In genomic region chr11:5815534-5815933, GRCh38 we compare ENCODE assay signal across 20 cellular contexts. TPM values are rescaled to one million over a fixed set of nuclear protein-coding genes. Genes with fewer than 3 reads are reported as not detected.
A peak's percentile ranks its signal among the peaks of the same experiment; 100 is the strongest.
DNase-seq lines count a peak whose midpoint lies in the region; ATAC-seq, FAIRE-seq and TF ChIP-seq lines count a peak whose summit lies in the region.
"Had no signal": no experiment of that assay in that cellular context is flagged by ENCODE, and none has a peak within 500 bp of the region (broad histone marks: within the 10 kb centered on the region; RNA-seq: fewer than 3 reads in every experiment).

No MANE protein-coding gene starts in this region.

- intact Hi-C loops in sciatic nerve (cut with DNase I): no loop called here
- intact Hi-C loops in HepG2 (cut with micrococcal nuclease; ENCODE audit: unreplicated experiment): no loop called here
- intact Hi-C loops in A673 (cut with micrococcal nuclease; ENCODE audit: unreplicated experiment): no loop called here

- H3K27ac ChIP-seq in HepG2 (ENCODE audit: extremely low read length, insufficient read depth, low read length): no peak overlapping the region
- H3K27ac ChIP-seq in A673 (ENCODE audit: low read depth, low read length, poor library complexity, severe bottlenecking): no peak overlapping the region
- H3K27ac ChIP-seq: psoas muscle had no signal

- ATAC-seq in GM18909 (IDR thresholded peaks at IDR 0.05; ENCODE audit: poor library complexity, unreplicated experiment) (peak; percentile 43), sciatic nerve (peak; percentile 48), HepG2 (no peak)
- ATAC-seq: activated CD4-positive, alpha-beta T cell treated with anti-CD3 and anti-CD28 coated beads for 36 hours; psoas muscle had no signal

- H3K36me3 Mint-ChIP-seq in endothelial cell (ENCODE audit: low read depth, unreplicated experiment): no peaks in the 10 kb centered on the region

- H4K20me1 ChIP-seq in HepG2 (ENCODE audit: insufficient read depth, low read length): no peaks in the 10 kb centered on the region

- H3K9me3 Mint-ChIP-seq in endothelial cell (ENCODE audit: unreplicated experiment): no peaks in the 10 kb centered on the region
- H3K9me3 Mint-ChIP-seq: nephron progenitor cell had no signal

- no peak overlapping the region for H2AFZ ChIP-seq in HepG2 (ENCODE audit: low read length)

- CTCF ChIA-PET in HepG2 (lab: Yijun Ruan, JAX; ENCODE audit: low intra/inter-chr PET ratio, low total read pairs): no interaction called here
- CTCF ChIA-PET in A673 (lab: Charles Lee): no interaction called here

- no peak for TF ChIP-seq EP300 in HepG2 (IDR thresholded peaks at IDR 0.05; ENCODE audit: low read depth in 2 of 2, low read length in 2 of 2)
- no peak for TF ChIP-seq EP300 in HepG2 (CRISPR knock-in tag; IDR thresholded peaks at IDR 0.05; ENCODE audit: borderline replicate concordance)

- WGBS in HepG2 (ENCODE audit: low lambda C conversion rate): 5% methylated on average over 4 of the region's 4 CpGs

- H3K4me1 Mint-ChIP-seq in endothelial cell (ENCODE audit: unreplicated experiment): peaks cover 23% of the 10 kb centered on the region
- H3K4me1 Mint-ChIP-seq: nephron progenitor cell had no signal

- H3K9me3 ChIP-seq in HepG2 (ENCODE audit: low read length): no peaks in the 10 kb centered on the region
- no peaks in the 10 kb centered on the region for H3K9me3 ChIP-seq in A673 (ENCODE audit: low read depth, low read length, poor library complexity, severe bottlenecking)
- H3K9me3 ChIP-seq: psoas muscle had no signal

- POLR2A ChIA-PET in HepG2 (lab: Yijun Ruan, JAX) (no interaction called here), A673 (lab: Charles Lee; ENCODE audit: low non-redundant PET) (no interaction called here)

- no peak overlapping the region for H3K9ac ChIP-seq in HepG2 (ENCODE audit: insufficient read depth, low read depth, low read length)

- H3K27ac Mint-ChIP-seq in endothelial cell (ENCODE audit: unreplicated experiment): no peak overlapping the region
- H3K27ac Mint-ChIP-seq: activated CD4-positive, alpha-beta T cell treated with anti-CD3 and anti-CD28 coated beads for 36 hours; nephron progenitor cell had no signal

- in situ Hi-C loops in KBM-7 (cut with MboI; ENCODE audit: low pct_unique_long_range_greater_than_20kb, low sequenced_read_pairs): no loop called here
- in situ Hi-C loops in HepG2 (cut with HindIII; ENCODE audit: extremely low pct_ligation_motif_present, low pct_unique_long_range_greater_than_20kb): no loop called here

- H3K4me1 ChIP-seq in HepG2 (ENCODE audit: insufficient read depth, low read length): no peaks in the 10 kb centered on the region
- no peaks in the 10 kb centered on the region for H3K4me1 ChIP-seq in A673 (ENCODE audit: insufficient read depth, low read length, poor library complexity, severe bottlenecking)
- H3K4me1 ChIP-seq: psoas muscle had no signal

- H3K4me3 ChIP-seq in HepG2 (replicated peaks in 1 of 3; ENCODE audit: insufficient read depth in 1 of 3, low read depth in 2 of 3, low read length in 3 of 3) (no peak overlapping the region), A673 (ENCODE audit: low read depth, low read length, poor library complexity, severe bottlenecking) (no peak overlapping the region)
- H3K4me3 ChIP-seq: psoas muscle had no signal

- TF ChIP-seq POLR2A in HepG2 (IDR thresholded peaks at IDR 0.05; ENCODE audit: insufficient read depth in 1 of 2, low read depth in 2 of 2, low read length in 2 of 2): no peak

- H3K4me2 ChIP-seq in HepG2 (ENCODE audit: low read depth, low read length): no peak overlapping the region

- no peak for TF ChIP-seq RAD21 in HepG2 (CRISPR knock-in tag; IDR thresholded peaks at IDR 0.05)

- H3K79me2 ChIP-seq in HepG2 (ENCODE audit: insufficient read depth, low read length): no peaks in the 10 kb centered on the region

- DNase-seq in KBM-7: peak; percentile 84
- DNase-seq in SIG-M5 treated with dmso at 0.1 percent for 504 hours (lab: John Stamatoyannopoulos, UW; ENCODE audit: unreplicated experiment): peak; percentile 83
- DNase-seq in sciatic nerve (ENCODE audit: low spot score): no peak
- no peak for DNase-seq in DMS79 treated with DMSO at 0.1 percent for 48 hours (lab: John Stamatoyannopoulos, UW)
- DNase-seq in HepG2 (ENCODE audit: low spot score): no peak
- no peak for DNase-seq in A673 (ENCODE audit: low spot score)
- no peak for DNase-seq in endothelial cell (ENCODE audit: low spot score)
- DNase-seq: activated CD4-positive, alpha-beta T cell treated with anti-CD3 and anti-CD28 coated beads for 36 hours; anterior cingulate cortex; cerebellar nuclear complex; NCI-H1105 treated with DMSO at 0.1 percent for 48 hours; NCI-H2171 treated with DMSO at 0.1 percent for 48 hours; nephron progenitor cell; psoas muscle; stimulated activated CD4-positive, alpha-beta T cell treated with anti-CD3 and anti-CD28 coated beads, Interleukin-12 subunit alpha, Interleukin-12 subunit beta, amount 100 ng/mL, for 4 hours; stimulated activated naive CD4-positive, alpha-beta T cell had no signal

- H3K27me3 Mint-ChIP-seq in endothelial cell (ENCODE audit: unreplicated experiment): no peaks in the 10 kb centered on the region

- FAIRE-seq in HepG2 (lab: Jason Lieb, UNC): no peak
- FAIRE-seq: keratinocyte had no signal

- H3K4me3 Mint-ChIP-seq in endothelial cell (ENCODE audit: unreplicated experiment): no peak overlapping the region
- H3K4me3 Mint-ChIP-seq: activated CD4-positive, alpha-beta T cell treated with anti-CD3 and anti-CD28 coated beads for 36 hours; nephron progenitor cell had no signal

- H3K27me3 ChIP-seq in HepG2 (ENCODE audit: control insufficient read depth in 1 of 2, insufficient read depth in 2 of 2, low read length in 2 of 2): no peaks in the 10 kb centered on the region; a peak in 1 of 5 replicates
- H3K27me3 ChIP-seq in A673 (replicated peaks; ENCODE audit: insufficient read depth, low read depth, low read length, poor library complexity): no peaks in the 10 kb centered on the region

- TF ChIP-seq CTCF in HepG2 (CRISPR knock-in tag; IDR thresholded peaks at IDR 0.05) (no peak), A673 (conservative IDR thresholded peaks at IDR 0.05; ENCODE audit: low read depth, low read length) (no peak), endothelial cell (IDR thresholded peaks at IDR 0.05; ENCODE audit: unreplicated experiment) (no peak)

- H3K36me3 ChIP-seq in HepG2 (replicated peaks in 1 of 2; ENCODE audit: control insufficient read depth in 1 of 2, insufficient read depth in 2 of 2, low read length in 2 of 2) (no peaks in the 10 kb centered on the region), A673 (ENCODE audit: insufficient read depth, low read length, poor library complexity, severe bottlenecking) (no peaks in the 10 kb centered on the region)

- BruUV-seq in HepG2 (replicated peaks; lab: Mats Ljungman, UMichigan): no TSS peak
- BruUV-seq in A673 (replicated peaks; lab: Mats Ljungman, UMichigan): no TSS peak

RNA-seq across cellular contexts. Expression of gene OR52N2, which starts 6.8 kb away (rescaled TPM):
- not detected for total RNA-seq in sciatic nerve
- total RNA-seq in HepG2 (2016; rRNA removed; fragmentation: Illumina TruSeq; extraction: Trizol): not detected in 2 replicates
- total RNA-seq in HepG2 (2016; cell fraction: cytosol; rRNA removed; fragmentation: Illumina TruSeq; extraction: Trizol; ENCODE audit: low read depth): not detected in 2 replicates
- total RNA-seq in HepG2 (2016; cell fraction: insoluble cytoplasmic fraction; rRNA removed; fragmentation: Illumina TruSeq; extraction: Trizol): not detected in 2 replicates
- not detected in 2 replicates for total RNA-seq in HepG2 (2016; cell fraction: membrane; rRNA removed; fragmentation: Illumina TruSeq; extraction: Trizol)
- total RNA-seq in HepG2 (2016; cell fraction: nucleus; rRNA removed; fragmentation: Illumina TruSeq; extraction: Trizol): not detected in 2 replicates
- polyA plus RNA-seq in HepG2 (2011; rRNA removed): 0.14 TPM in 1 of 2 replicates, not detected in the other
- polyA plus RNA-seq in HepG2 (2011; cell fraction: cytosol; rRNA removed): not detected in 2 replicates
- polyA plus RNA-seq in HepG2 (2011; cell fraction: nucleus; rRNA removed): not detected in 2 replicates
- not detected in 2 replicates for polyA plus RNA-seq in HepG2 (2012)
- polyA plus RNA-seq in HepG2 (2016; cell fraction: cytosol; fragmentation: Illumina TruSeq; extraction: Trizol; ENCODE audit: low read depth): not detected in 2 replicates
- polyA plus RNA-seq in HepG2 (2016; cell fraction: insoluble cytoplasmic fraction; fragmentation: Illumina TruSeq; extraction: Trizol; ENCODE audit: low read depth): not detected in 2 replicates
- not detected in 2 replicates for polyA plus RNA-seq in HepG2 (2016; cell fraction: membrane; fragmentation: Illumina TruSeq; extraction: Trizol; ENCODE audit: low read depth)
- not detected in 2 replicates for polyA plus RNA-seq in HepG2 (2016; cell fraction: nucleus; fragmentation: Illumina TruSeq; extraction: Trizol; ENCODE audit: insufficient read depth, low read depth)
- not detected in 2 replicates for polyA minus RNA-seq in HepG2 (2011; rRNA and poly(A)+ RNA removed; ENCODE audit: low replicate concordance)
- polyA minus RNA-seq in HepG2 (2011; cell fraction: cytosol; rRNA and poly(A)+ RNA removed): not detected in 2 replicates
- polyA minus RNA-seq in HepG2 (2011; cell fraction: nucleus; rRNA and poly(A)+ RNA removed): not detected in 2 replicates
- not detected in 2 replicates for total RNA-seq in A673 (2021)
- total RNA-seq in endothelial cell (ENCODE audit: unreplicated experiment): not detected
- total RNA-seq: activated CD4-positive, alpha-beta T cell treated with anti-CD3 and anti-CD28 coated beads for 36 hours; psoas muscle; T-helper 2 cell treated with Interferon-gamma antibody and Interleukin-4, amounts not matched to agents 100 ng/mL and 5 ng/mL, for 36 hours had no signal
- polyA plus RNA-seq: BJ, keratinocyte, psoas muscle had no signal

RNA-seq across cellular contexts. Expression of gene OR52N1, which starts 24.5 kb away (rescaled TPM):
- total RNA-seq in sciatic nerve (0.13 TPM), HepG2 (2016; rRNA removed; fragmentation: Illumina TruSeq; extraction: Trizol) (not detected in 2 replicates), A673 (2021) (not detected in 2 replicates), endothelial cell (ENCODE audit: unreplicated experiment) (13.6 TPM)
- not detected in 2 replicates for total RNA-seq in HepG2 (2016; cell fraction: cytosol; rRNA removed; fragmentation: Illumina TruSeq; extraction: Trizol; ENCODE audit: low read depth)
- total RNA-seq in HepG2 (2016; cell fraction: insoluble cytoplasmic fraction; rRNA removed; fragmentation: Illumina TruSeq; extraction: Trizol): not detected in 2 replicates
- total RNA-seq in HepG2 (2016; cell fraction: membrane; rRNA removed; fragmentation: Illumina TruSeq; extraction: Trizol): not detected in 2 replicates
- total RNA-seq in HepG2 (2016; cell fraction: nucleus; rRNA removed; fragmentation: Illumina TruSeq; extraction: Trizol): not detected in 2 replicates
- polyA plus RNA-seq in HepG2 (2011; rRNA removed): not detected in 2 replicates
- not detected in 2 replicates for polyA plus RNA-seq in HepG2 (2011; cell fraction: cytosol; rRNA removed)
- polyA plus RNA-seq in HepG2 (2011; cell fraction: nucleus; rRNA removed): not detected in 2 replicates
- polyA plus RNA-seq in HepG2 (2012): not detected in 2 replicates
- polyA plus RNA-seq in HepG2 (2016; cell fraction: cytosol; fragmentation: Illumina TruSeq; extraction: Trizol; ENCODE audit: low read depth): not detected in 2 replicates
- not detected in 2 replicates for polyA plus RNA-seq in HepG2 (2016; cell fraction: insoluble cytoplasmic fraction; fragmentation: Illumina TruSeq; extraction: Trizol; ENCODE audit: low read depth)
- not detected in 2 replicates for polyA plus RNA-seq in HepG2 (2016; cell fraction: membrane; fragmentation: Illumina TruSeq; extraction: Trizol; ENCODE audit: low read depth)
- not detected in 2 replicates for polyA plus RNA-seq in HepG2 (2016; cell fraction: nucleus; fragmentation: Illumina TruSeq; extraction: Trizol; ENCODE audit: insufficient read depth, low read depth)
- polyA minus RNA-seq in HepG2 (2011; rRNA and poly(A)+ RNA removed; ENCODE audit: low replicate concordance): not detected in 2 replicates
- polyA minus RNA-seq in HepG2 (2011; cell fraction: cytosol; rRNA and poly(A)+ RNA removed): not detected in 2 replicates
- not detected in 2 replicates for polyA minus RNA-seq in HepG2 (2011; cell fraction: nucleus; rRNA and poly(A)+ RNA removed)
- total RNA-seq: activated CD4-positive, alpha-beta T cell treated with anti-CD3 and anti-CD28 coated beads for 36 hours; psoas muscle had no signal
- polyA plus RNA-seq: BJ, keratinocyte, psoas muscle had no signal

RNA-seq across cellular contexts. Expression of gene OR52E6, which starts 26.2 kb away (rescaled TPM):
- total RNA-seq in sciatic nerve (not detected), HepG2 (2016; rRNA removed; fragmentation: Illumina TruSeq; extraction: Trizol) (not detected in 2 replicates), A673 (2021) (not detected in 2 replicates), endothelial cell (ENCODE audit: unreplicated experiment) (not detected)
- total RNA-seq in HepG2 (2016; cell fraction: cytosol; rRNA removed; fragmentation: Illumina TruSeq; extraction: Trizol; ENCODE audit: low read depth): not detected in 2 replicates
- not detected in 2 replicates for total RNA-seq in HepG2 (2016; cell fraction: insoluble cytoplasmic fraction; rRNA removed; fragmentation: Illumina TruSeq; extraction: Trizol)
- not detected in 2 replicates for total RNA-seq in HepG2 (2016; cell fraction: membrane; rRNA removed; fragmentation: Illumina TruSeq; extraction: Trizol)
- not detected in 2 replicates for total RNA-seq in HepG2 (2016; cell fraction: nucleus; rRNA removed; fragmentation: Illumina TruSeq; extraction: Trizol)
- not detected in 2 replicates for polyA plus RNA-seq in HepG2 (2011; rRNA removed)
- not detected in 2 replicates for polyA plus RNA-seq in HepG2 (2011; cell fraction: cytosol; rRNA removed)
- polyA plus RNA-seq in HepG2 (2011; cell fraction: nucleus; rRNA removed): not detected in 2 replicates
- polyA plus RNA-seq in HepG2 (2012): not detected in 2 replicates
- polyA plus RNA-seq in HepG2 (2016; cell fraction: cytosol; fragmentation: Illumina TruSeq; extraction: Trizol; ENCODE audit: low read depth): not detected in 2 replicates
- polyA plus RNA-seq in HepG2 (2016; cell fraction: insoluble cytoplasmic fraction; fragmentation: Illumina TruSeq; extraction: Trizol; ENCODE audit: low read depth): not detected in 2 replicates
- not detected in 2 replicates for polyA plus RNA-seq in HepG2 (2016; cell fraction: membrane; fragmentation: Illumina TruSeq; extraction: Trizol; ENCODE audit: low read depth)
- not detected in 2 replicates for polyA plus RNA-seq in HepG2 (2016; cell fraction: nucleus; fragmentation: Illumina TruSeq; extraction: Trizol; ENCODE audit: insufficient read depth, low read depth)
- polyA minus RNA-seq in HepG2 (2011; rRNA and poly(A)+ RNA removed; ENCODE audit: low replicate concordance): not detected in 2 replicates
- not detected in 2 replicates for polyA minus RNA-seq in HepG2 (2011; cell fraction: cytosol; rRNA and poly(A)+ RNA removed)
- polyA minus RNA-seq in HepG2 (2011; cell fraction: nucleus; rRNA and poly(A)+ RNA removed): not detected in 2 replicates
- total RNA-seq: activated CD4-positive, alpha-beta T cell treated with anti-CD3 and anti-CD28 coated beads for 36 hours; psoas muscle; T-helper 2 cell treated with Interferon-gamma antibody and Interleukin-4, amounts not matched to agents 100 ng/mL and 5 ng/mL, for 36 hours had no signal
- polyA plus RNA-seq: BJ, keratinocyte, psoas muscle had no signal

RNA-seq across cellular contexts. Expression of gene OR52N5, which starts 32.4 kb away (rescaled TPM):
- total RNA-seq in sciatic nerve: not detected
- total RNA-seq in HepG2 (2016; rRNA removed; fragmentation: Illumina TruSeq; extraction: Trizol): not detected in 2 replicates
- total RNA-seq in HepG2 (2016; cell fraction: cytosol; rRNA removed; fragmentation: Illumina TruSeq; extraction: Trizol; ENCODE audit: low read depth): not detected in 2 replicates
- total RNA-seq in HepG2 (2016; cell fraction: insoluble cytoplasmic fraction; rRNA removed; fragmentation: Illumina TruSeq; extraction: Trizol): not detected in 2 replicates
- total RNA-seq in HepG2 (2016; cell fraction: membrane; rRNA removed; fragmentation: Illumina TruSeq; extraction: Trizol): not detected in 2 replicates
- total RNA-seq in HepG2 (2016; cell fraction: nucleus; rRNA removed; fragmentation: Illumina TruSeq; extraction: Trizol): not detected in 2 replicates
- polyA plus RNA-seq in HepG2 (2011; rRNA removed): not detected in 2 replicates
- not detected in 2 replicates for polyA plus RNA-seq in HepG2 (2011; cell fraction: cytosol; rRNA removed)
- not detected in 2 replicates for polyA plus RNA-seq in HepG2 (2011; cell fraction: nucleus; rRNA removed)
- polyA plus RNA-seq in HepG2 (2012): not detected in 2 replicates
- not detected in 2 replicates for polyA plus RNA-seq in HepG2 (2016; cell fraction: cytosol; fragmentation: Illumina TruSeq; extraction: Trizol; ENCODE audit: low read depth)
- not detected in 2 replicates for polyA plus RNA-seq in HepG2 (2016; cell fraction: insoluble cytoplasmic fraction; fragmentation: Illumina TruSeq; extraction: Trizol; ENCODE audit: low read depth)
- not detected in 2 replicates for polyA plus RNA-seq in HepG2 (2016; cell fraction: membrane; fragmentation: Illumina TruSeq; extraction: Trizol; ENCODE audit: low read depth)
- polyA plus RNA-seq in HepG2 (2016; cell fraction: nucleus; fragmentation: Illumina TruSeq; extraction: Trizol; ENCODE audit: insufficient read depth, low read depth): not detected in 2 replicates
- not detected in 2 replicates for polyA minus RNA-seq in HepG2 (2011; rRNA and poly(A)+ RNA removed; ENCODE audit: low replicate concordance)
- not detected in 2 replicates for polyA minus RNA-seq in HepG2 (2011; cell fraction: cytosol; rRNA and poly(A)+ RNA removed)
- polyA minus RNA-seq in HepG2 (2011; cell fraction: nucleus; rRNA and poly(A)+ RNA removed): not detected in 2 replicates
- not detected in 2 replicates for total RNA-seq in A673 (2021)
- 6.8 TPM for total RNA-seq in endothelial cell (ENCODE audit: unreplicated experiment)
- total RNA-seq: activated CD4-positive, alpha-beta T cell treated with anti-CD3 and anti-CD28 coated beads for 36 hours; psoas muscle; T-helper 2 cell treated with Interferon-gamma antibody and Interleukin-4, amounts not matched to agents 100 ng/mL and 5 ng/mL, for 36 hours had no signal
- polyA plus RNA-seq: BJ, keratinocyte, psoas muscle had no signal

RNA-seq across cellular contexts. Expression of gene OR52E8, which starts 42.0 kb away (rescaled TPM):
- total RNA-seq in sciatic nerve (not detected), HepG2 (2016; rRNA removed; fragmentation: Illumina TruSeq; extraction: Trizol) (not detected in 2 replicates), A673 (2021) (not detected in 2 replicates), endothelial cell (ENCODE audit: unreplicated experiment) (not detected)
- total RNA-seq in HepG2 (2016; cell fraction: cytosol; rRNA removed; fragmentation: Illumina TruSeq; extraction: Trizol; ENCODE audit: low read depth): not detected in 2 replicates
- total RNA-seq in HepG2 (2016; cell fraction: insoluble cytoplasmic fraction; rRNA removed; fragmentation: Illumina TruSeq; extraction: Trizol): not detected in 2 replicates
- not detected in 2 replicates for total RNA-seq in HepG2 (2016; cell fraction: membrane; rRNA removed; fragmentation: Illumina TruSeq; extraction: Trizol)
- total RNA-seq in HepG2 (2016; cell fraction: nucleus; rRNA removed; fragmentation: Illumina TruSeq; extraction: Trizol): not detected in 2 replicates
- not detected in 2 replicates for polyA plus RNA-seq in HepG2 (2011; rRNA removed)
- polyA plus RNA-seq in HepG2 (2011; cell fraction: cytosol; rRNA removed): not detected in 2 replicates
- polyA plus RNA-seq in HepG2 (2011; cell fraction: nucleus; rRNA removed): not detected in 2 replicates
- not detected in 2 replicates for polyA plus RNA-seq in HepG2 (2012)
- polyA plus RNA-seq in HepG2 (2016; cell fraction: cytosol; fragmentation: Illumina TruSeq; extraction: Trizol; ENCODE audit: low read depth): not detected in 2 replicates
- not detected in 2 replicates for polyA plus RNA-seq in HepG2 (2016; cell fraction: insoluble cytoplasmic fraction; fragmentation: Illumina TruSeq; extraction: Trizol; ENCODE audit: low read depth)
- not detected in 2 replicates for polyA plus RNA-seq in HepG2 (2016; cell fraction: membrane; fragmentation: Illumina TruSeq; extraction: Trizol; ENCODE audit: low read depth)
- polyA plus RNA-seq in HepG2 (2016; cell fraction: nucleus; fragmentation: Illumina TruSeq; extraction: Trizol; ENCODE audit: insufficient read depth, low read depth): not detected in 2 replicates
- not detected in 2 replicates for polyA minus RNA-seq in HepG2 (2011; rRNA and poly(A)+ RNA removed; ENCODE audit: low replicate concordance)
- polyA minus RNA-seq in HepG2 (2011; cell fraction: cytosol; rRNA and poly(A)+ RNA removed): not detected in 2 replicates
- polyA minus RNA-seq in HepG2 (2011; cell fraction: nucleus; rRNA and poly(A)+ RNA removed): not detected in 2 replicates
- total RNA-seq: activated CD4-positive, alpha-beta T cell treated with anti-CD3 and anti-CD28 coated beads for 36 hours; psoas muscle; T-helper 2 cell treated with Interferon-gamma antibody and Interleukin-4, amounts not matched to agents 100 ng/mL and 5 ng/mL, for 36 hours had no signal
- polyA plus RNA-seq: BJ, keratinocyte, psoas muscle had no signal

Comparison
In these comparisons a context has a peak if more than half of its experiments do, and no peak if none do; other contexts are left out.
1. DNase-seq: peak in KBM-7 (single experiment) and SIG-M5 treated with dmso at 0.1 percent for 504 hours (single experiment); none in sciatic nerve (single experiment), DMS79 treated with DMSO at 0.1 percent for 48 hours (single experiment), HepG2 (single experiment), A673 (single experiment) and endothelial cell (single experiment).
2. RNA of gene OR52N1, which starts 24.5 kb away (total RNA-seq): 13.6 TPM in endothelial cell (single experiment); 0.13 TPM in sciatic nerve (single experiment), not detected in HepG2 and not detected in A673; every median in the first group is over 10 times any median in the second.